14 cellular contexts compared by ENCODE assay signal in genomic region chr3:4355401-4356224, GRCh38. TPM values are rescaled to one million over a fixed set of nuclear protein-coding genes. Genes with fewer than 3 reads are reported as not detected.
A peak's percentile ranks its signal among the peaks of the same experiment; 100 is the strongest.
DNase-seq lines count a peak whose midpoint lies in the region; ATAC-seq, FAIRE-seq and TF ChIP-seq lines count a peak whose summit lies in the region.
"Had no signal": no experiment of that assay in that cellular context is flagged by ENCODE, and none has a peak within 500 bp of the region (broad histone marks: within the 10 kb centered on the region; RNA-seq: fewer than 3 reads in every experiment).

No MANE protein-coding gene starts in this region.

- peaks cover 19% of the 10 kb centered on the region for H3K4me1 Mint-ChIP-seq in activated CD4-positive, alpha-beta T cell treated with anti-CD3 and anti-CD28 coated beads for 36 hours

- peak overlapping the region; percentile 17; the same call in 1 of the 2 replicates for H3K4me2 ChIP-seq in K562 (ENCODE audit: insufficient read depth, low read length)

- TF ChIP-seq CTCF in K562 (IDR thresholded peaks at IDR 0.05 in 2 of 3, conservative IDR thresholded peaks at IDR 0.05 in 1 of 3; ENCODE audit: insufficient read depth in 2 of 3, low read depth in 1 of 3, low read length in 3 of 3) (no peak), WERI-Rb-1 (IDR thresholded peaks at IDR 0.05; ENCODE audit: low read depth, low read length) (no peak)

- no peaks in the 10 kb centered on the region for H3K79me2 ChIP-seq in K562 (ENCODE audit: control insufficient read depth, insufficient read depth, low read length)

- H3K9me1 ChIP-seq in K562 (ENCODE audit: control insufficient read depth, insufficient read depth, low read length): no peaks in the 10 kb centered on the region

- no peak for DNase-seq in activated CD4-positive, alpha-beta T cell treated with anti-CD3 and anti-CD28 coated beads for 36 hours
- no peak for DNase-seq in activated CD4-positive, alpha-beta T cell treated with anti-CD3 and anti-CD28 coated beads for 1 hour
- DNase-seq in K562 (ENCODE audit: extremely low read depth in 1 of 4, low spot score in 3 of 4) (peak in 1 of 4 experiments; percentile 55), left kidney (ENCODE audit: low read depth, low spot score) (peak; percentile 83), small intestine (peak; percentile 81), DMS114 treated with DMSO at 0.1 percent for 48 hours (lab: John Stamatoyannopoulos, UW; ENCODE audit: unreplicated experiment) (no peak), NCI-H146 (lab: John Stamatoyannopoulos, UW) (no peak), WERI-Rb-1 (no peak)
- DNase-seq: activated CD4-positive, CD25-positive, alpha-beta regulatory T cell treated with anti-CD3 and anti-CD28 coated beads, Interleukin-2, amount 50 U/mL, for 72 hours; NCI-H510A treated with DMSO at 0.1 percent for 48 hours; transverse colon had no signal

- no peaks in the 10 kb centered on the region for H3K9me3 Mint-ChIP-seq in activated CD4-positive, alpha-beta T cell treated with anti-CD3 and anti-CD28 coated beads for 36 hours (ENCODE audit: low read depth)
- H3K9me3 Mint-ChIP-seq: activated T-helper 17 cell treated with anti-CD3 and anti-CD28 coated beads, Interleukin-2, amount 50 U/mL, for 72 hours had no signal

- peak overlapping the region; percentile 37 for H3K27ac Mint-ChIP-seq in activated CD4-positive, alpha-beta T cell treated with anti-CD3 and anti-CD28 coated beads for 36 hours
- H3K27ac Mint-ChIP-seq: activated T-helper 17 cell treated with anti-CD3 and anti-CD28 coated beads, Interleukin-2, amount 50 U/mL, for 72 hours had no signal

- ATAC-seq in activated CD4-positive, alpha-beta T cell treated with anti-CD3 and anti-CD28 coated beads for 36 hours: no peak
- peak; percentile 17 for ATAC-seq in K562
- ATAC-seq: activated T-helper 17 cell treated with anti-CD3 and anti-CD28 coated beads, Interleukin-2, amount 50 U/mL, for 72 hours had no signal

- no peak for TF ChIP-seq RAD21 in K562 (CRISPR knock-in tag; conservative IDR thresholded peaks at IDR 0.05 in 1 of 2, IDR thresholded peaks at IDR 0.05 in 1 of 2)

- no peak overlapping the region for H3K27ac ChIP-seq in K562 (ENCODE audit: extremely low read depth, low read depth, low read length)
- H3K27ac ChIP-seq in small intestine (ENCODE audit: low read depth in 1 of 2, low read length in 1 of 2): peak overlapping the region; percentile 0 to 73
- H3K27ac ChIP-seq in WERI-Rb-1: no peak overlapping the region
- H3K27ac ChIP-seq: SJSA1, transverse colon had no signal

- H3K36me3 Mint-ChIP-seq in activated CD4-positive, alpha-beta T cell treated with anti-CD3 and anti-CD28 coated beads for 36 hours (ENCODE audit: low read depth): peaks cover 3% of the 10 kb centered on the region

- in situ Hi-C loops in K562 (cut with MboI): no loop called here

- FAIRE-seq in K562 (lab: Jason Lieb, UNC): no peak
- no peak for FAIRE-seq in small intestine (lab: Jason Lieb, UNC)

- TF ChIP-seq EP300 in K562 (IDR thresholded peaks at IDR 0.05; ENCODE audit: low read length): peak; percentile 54; the same call in 1 of the 2 replicates

- no TSS peak for BruUV-seq in K562 (replicated peaks; lab: Mats Ljungman, UMichigan)

- no peak overlapping the region for H3K4me3 Mint-ChIP-seq in activated CD4-positive, alpha-beta T cell treated with anti-CD3 and anti-CD28 coated beads for 36 hours
- H3K4me3 Mint-ChIP-seq: activated T-helper 17 cell treated with anti-CD3 and anti-CD28 coated beads, Interleukin-2, amount 50 U/mL, for 72 hours had no signal

- POLR2A ChIA-PET in activated CD4-positive, alpha-beta T cell treated with anti-CD3 and anti-CD28 coated beads for 36 hours (lab: Charles Lee): no interaction called here
- POLR2A ChIA-PET in K562 (lab: Yijun Ruan, JAX): interaction anchor here (0.6 kb wide), 1 partner anchor 278 kb away, joined by 5 read pairs; no protein-coding TSS in a partner anchor

- no peak overlapping the region for H3K9ac ChIP-seq in K562 (ENCODE audit: insufficient read depth in 1 of 2, low read depth in 2 of 2, low read length in 2 of 2)

- TF ChIP-seq POLR2A in K562 (conservative IDR thresholded peaks at IDR 0.05): no peak

- CTCF ChIA-PET in activated CD4-positive, alpha-beta T cell treated with anti-CD3 and anti-CD28 coated beads for 36 hours (lab: Charles Lee): interaction anchor here (1.2 kb wide), 1 partner anchor 12 kb away, joined by 3 read pairs; no protein-coding TSS in a partner anchor
- CTCF ChIA-PET in K562 (lab: Yijun Ruan, JAX; ENCODE audit: low intra/inter-chr PET ratio): no interaction called here

- H3K9me3 ChIP-seq in K562 (replicated peaks; ENCODE audit: control insufficient read depth, insufficient read depth, low read depth, low read length) (no peaks in the 10 kb centered on the region), small intestine (ENCODE audit: control insufficient read depth, low read depth) (no peaks in the 10 kb centered on the region), WERI-Rb-1 (ENCODE audit: severe bottlenecking) (no peaks in the 10 kb centered on the region)
- H3K9me3 ChIP-seq: SJSA1, transverse colon had no signal

- H3K27me3 Mint-ChIP-seq in activated CD4-positive, alpha-beta T cell treated with anti-CD3 and anti-CD28 coated beads for 36 hours: no peaks in the 10 kb centered on the region
- H3K27me3 Mint-ChIP-seq: activated T-helper 17 cell treated with anti-CD3 and anti-CD28 coated beads, Interleukin-2, amount 50 U/mL, for 72 hours had no signal

- no peak overlapping the region for H3K4me3 ChIP-seq in K562
- H3K4me3 ChIP-seq in small intestine (ENCODE audit: low read depth in 1 of 2, low read length in 2 of 2): no peak overlapping the region
- no peak overlapping the region for H3K4me3 ChIP-seq in WERI-Rb-1 (ENCODE audit: low read depth, low read length)
- H3K4me3 ChIP-seq: lung, SJSA1, transverse colon had no signal

- H3K27me3 ChIP-seq in K562 (ENCODE audit: control insufficient read depth in 2 of 2, insufficient read depth in 2 of 2, low read length in 2 of 2) (no peaks in the 10 kb centered on the region), small intestine (ENCODE audit: control insufficient read depth in 2 of 2, insufficient read depth in 2 of 2, low read length in 2 of 2) (no peaks in the 10 kb centered on the region), WERI-Rb-1 (ENCODE audit: insufficient read depth, low read depth, severe bottlenecking) (no peaks in the 10 kb centered on the region)
- H3K27me3 ChIP-seq: SJSA1, transverse colon had no signal

- H3K36me3 ChIP-seq in K562 (ENCODE audit: control insufficient read depth, insufficient read depth, low read length) (no peaks in the 10 kb centered on the region), small intestine (ENCODE audit: control insufficient read depth in 2 of 2, insufficient read depth in 2 of 2, low read length in 2 of 2) (no peaks in the 10 kb centered on the region), WERI-Rb-1 (no peaks in the 10 kb centered on the region)
- H3K36me3 ChIP-seq: SJSA1, transverse colon had no signal

- 21% methylated on average over 6 of the region's 6 CpGs for WGBS in K562 (ENCODE audit: insufficient coverage, low coverage, missing lambda C conversion rate)
- WGBS in small intestine, 3 donors: 12 to 36% (median 26%) methylated on average over 6 of the region's 6 CpGs

- no peaks in the 10 kb centered on the region for H4K20me1 ChIP-seq in K562 (replicated peaks; ENCODE audit: control insufficient read depth, insufficient read depth, low read length)

- H2AFZ ChIP-seq in K562 (ENCODE audit: low read depth, low read length): peak overlapping the region; percentile 10; the same call in 1 of the 2 replicates

- H3K4me1 ChIP-seq in K562 (replicated peaks in 1 of 2; ENCODE audit: control insufficient read depth in 2 of 2, insufficient read depth in 2 of 2, low read length in 2 of 2) (peaks cover 0 to 20% of the 10 kb centered on the region in 2 experiments; a peak in 4 of 5 replicates), small intestine (ENCODE audit: control insufficient read depth in 2 of 2, insufficient read depth in 1 of 2, low read depth in 1 of 2, low read length in 1 of 2) (peaks cover 0 to 3% of the 10 kb centered on the region in 2 donors)

- intact Hi-C loops in activated CD4-positive, alpha-beta T cell treated with anti-CD3 and anti-CD28 coated beads for 36 hours (cut with DNase I, micrococcal nuclease): no loop called here
- intact Hi-C loops in K562 (cut with micrococcal nuclease): loop anchor here (10.0 kb wide), 1 partner anchor 109 kb away; the partner anchor contains the start of gene SUMF1

TF ChIP-seq in K562, 482 proteins besides CTCF, POLR2A, EP300 and RAD21 (continues in another document):
- TF ChIP-seq ZNF766 (CRISPR knock-in tag; conservative IDR thresholded peaks at IDR 0.05) (peak; percentile 48; the same call in 1 of the 2 replicates), XRCC4 (IDR thresholded peaks at IDR 0.05; ENCODE audit: extremely low read depth, insufficient read depth, insufficient read length) (no peak), MTA2 (IDR thresholded peaks at IDR 0.05; ENCODE audit: low read depth) (peak; percentile 61)

RNA-seq across cellular contexts. Expression of gene SETMAR, which starts 52.4 kb away (rescaled TPM):
- total RNA-seq in activated CD4-positive, alpha-beta T cell treated with anti-CD3 and anti-CD28 coated beads for 36 hours: 10 to 100 TPM; 19.3 to 19.4 TPM
- 23.2 and 32.3 TPM in 2 replicates for total RNA-seq in K562 (2011; cell fraction: chromatin; rRNA removed; ENCODE audit: low replicate concordance)
- 22.8 and 27.4 TPM in 2 replicates for total RNA-seq in K562 (2011; cell fraction: nucleolus; rRNA removed)
- total RNA-seq in K562 (2011; cell fraction: nucleoplasm; rRNA removed): 35.6 and 42.7 TPM in 2 replicates
- total RNA-seq in K562 (2014; rRNA removed): 12.4 and 21.7 TPM in 2 replicates
- total RNA-seq in K562 (2014; rRNA removed; fragmentation: Illumina TruSeq; extraction: Trizol): 22.6 and 22.9 TPM in 2 replicates
- total RNA-seq in K562 (2015; rRNA removed; fragmentation: Illumina TruSeq; extraction: Trizol): 22.5 and 24.7 TPM in 2 replicates
- 17.4 and 18.0 TPM in 2 replicates for total RNA-seq in K562 (2021)
- polyA plus RNA-seq in K562 (2011; rRNA removed): 16.7 and 22.9 TPM in 2 replicates
- polyA plus RNA-seq in K562 (2011; cell fraction: cytosol; rRNA removed): 10.5 and 12.2 TPM in 2 replicates
- polyA plus RNA-seq in K562 (2011; cell fraction: nucleus; rRNA removed): 17.9 and 25.1 TPM in 2 replicates
- 14.3 and 17.4 TPM in 2 replicates for polyA plus RNA-seq in K562 (2012)
- polyA plus RNA-seq in K562 (2014; fragmentation: Illumina TruSeq; extraction: Trizol): 21.5 and 25.1 TPM in 2 replicates
- polyA plus RNA-seq in K562 (2014; fragmentation: Nextera tagmentation; extraction: Ambion mirVana): 10 to 100 TPM in 1 of 2 experiments, 1 to 10 TPM in 1; 5.5 to 10.2 TPM
- polyA plus RNA-seq in K562 (2014; rRNA removed): 17.6 and 18.2 TPM in 2 replicates
- polyA minus RNA-seq in K562 (2011; rRNA and poly(A)+ RNA removed): 33.2 and 34.4 TPM in 2 replicates
- polyA minus RNA-seq in K562 (2011; cell fraction: cytosol; rRNA and poly(A)+ RNA removed): 5.0 and 9.4 TPM in 2 replicates
- polyA minus RNA-seq in K562 (2011; cell fraction: nucleus; rRNA and poly(A)+ RNA removed): 28.7 and 31.2 TPM in 2 replicates
- 10 to 100 TPM in 2 of 3 donors, 1 to 10 TPM in 1; 5.9 to 16.7 (median 12.3) TPM for polyA plus RNA-seq in small intestine

Comparison
In these comparisons a context has a peak if more than half of its experiments do, and no peak if none do; other contexts are left out.
1. DNase-seq: peak in left kidney (single experiment) and small intestine (single experiment); none in activated CD4-positive, alpha-beta T cell treated with anti-CD3 and anti-CD28 coated beads for 36 hours (single experiment), activated CD4-positive, alpha-beta T cell treated with anti-CD3 and anti-CD28 coated beads for 1 hour (single experiment), DMS114 treated with DMSO at 0.1 percent for 48 hours (single experiment), NCI-H146 (single experiment) and WERI-Rb-1 (single experiment).
2. H3K27ac ChIP-seq: peak in small intestine (2 of 2); none in K562 (single experiment) and WERI-Rb-1 (single experiment).